ENCODE assay signal across 2 cellular contexts in the genomic region with DNA sequence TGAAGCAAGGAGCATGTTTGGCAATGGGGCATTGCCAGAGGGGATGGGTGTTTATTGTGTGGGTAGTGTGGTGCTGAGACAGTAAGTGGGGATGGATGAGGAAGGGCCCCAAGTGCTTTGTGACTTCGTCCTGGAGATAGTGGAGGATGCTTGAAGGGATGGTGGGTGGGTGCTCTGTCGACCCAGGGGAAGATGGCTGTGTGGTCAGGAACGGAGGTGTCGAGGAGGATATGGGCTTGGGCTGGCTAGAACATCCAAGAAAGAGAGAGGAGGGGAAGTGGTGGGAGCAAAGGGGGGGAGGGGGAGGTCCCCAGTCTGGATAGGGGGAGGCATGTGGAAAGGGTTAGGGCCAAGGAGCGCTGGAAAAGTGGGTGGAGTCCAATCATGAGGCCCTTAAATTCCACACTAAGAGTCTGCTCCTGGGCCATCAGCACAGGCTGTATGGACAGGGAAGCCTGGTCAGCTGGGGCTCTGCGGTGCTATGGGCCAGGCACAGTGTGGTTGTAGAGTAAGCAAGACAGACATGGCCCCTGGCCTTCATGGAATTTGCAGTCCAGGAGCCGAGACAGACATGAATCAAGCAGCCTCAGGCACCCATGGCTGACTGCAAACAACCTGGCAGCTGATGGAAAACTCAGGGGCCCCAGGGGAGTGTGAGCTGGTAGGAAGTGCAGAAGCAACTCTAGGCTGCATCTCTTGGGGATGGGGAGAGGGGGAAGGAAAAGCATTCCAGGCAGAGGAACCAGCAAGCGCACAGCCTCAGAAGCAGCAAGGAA.
TF ChIP-seq lines count a peak whose summit lies in the region.

No MANE protein-coding gene starts in this region.

TF ChIP-seq in IMR-90, 13 proteins besides CTCF, POLR2A, EP300 and RAD21 (continued from another document):
- TF ChIP-seq NFE2L2 (IDR thresholded peaks at IDR 0.05; ENCODE audit: low read depth, low read length), result no peak
- TF ChIP-seq FOS (IDR thresholded peaks at IDR 0.05; ENCODE audit: low read depth, low read length), result no peak
- no peak for TF ChIP-seq MXI1 (IDR thresholded peaks at IDR 0.05; ENCODE audit: borderline replicate concordance, low read depth, low read length)
- no peak for TF ChIP-seq MAFK (IDR thresholded peaks at IDR 0.05; ENCODE audit: low read depth, low read length)
- TF ChIP-seq BHLHE40 (IDR thresholded peaks at IDR 0.05; ENCODE audit: low read depth, low read length), result no peak
- no peak for TF ChIP-seq CHD1 (IDR thresholded peaks at IDR 0.05; ENCODE audit: low read depth, low read length)
- no peak for TF ChIP-seq ELK1 (IDR thresholded peaks at IDR 0.05; ENCODE audit: borderline replicate concordance, low read depth, low read length)
- no peak for TF ChIP-seq SMC3 (IDR thresholded peaks at IDR 0.05; ENCODE audit: low read depth, low read length)
- TF ChIP-seq RFX5 (IDR thresholded peaks at IDR 0.05; ENCODE audit: low read depth, low read length), result no peak

TF ChIP-seq in SK-N-SH treated with all-trans-retinoic acid at 6 μM for 48 hours, 23 proteins besides CTCF, POLR2A, EP300 and RAD21 (continued from another document):
- TF ChIP-seq TOX (CRISPR knock-in tag; IDR thresholded peaks at IDR 0.05; ENCODE audit: borderline replicate concordance), result no peak
- TF ChIP-seq, protein P1, sequence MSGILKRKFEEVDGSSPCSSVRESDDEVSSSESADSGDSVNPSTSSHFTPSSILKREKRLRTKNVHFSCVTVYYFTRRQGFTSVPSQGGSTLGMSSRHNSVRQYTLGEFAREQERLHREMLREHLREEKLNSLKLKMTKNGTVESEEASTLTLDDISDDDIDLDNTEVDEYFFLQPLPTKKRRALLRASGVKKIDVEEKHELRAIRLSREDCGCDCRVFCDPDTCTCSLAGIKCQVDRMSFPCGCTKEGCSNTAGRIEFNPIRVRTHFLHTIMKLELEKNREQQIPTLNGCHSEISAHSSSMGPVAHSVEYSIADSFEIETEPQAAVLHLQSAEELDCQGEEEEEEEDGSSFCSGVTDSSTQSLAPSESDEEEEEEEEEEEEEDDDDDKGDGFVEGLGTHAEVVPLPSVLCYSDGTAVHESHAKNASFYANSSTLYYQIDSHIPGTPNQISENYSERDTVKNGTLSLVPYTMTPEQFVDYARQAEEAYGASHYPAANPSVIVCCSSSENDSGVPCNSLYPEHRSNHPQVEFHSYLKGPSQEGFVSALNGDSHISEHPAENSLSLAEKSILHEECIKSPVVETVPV (CRISPR knock-in tag; IDR thresholded peaks at IDR 0.05), result no peak
